Comparison of ENCODE assay signal across 6 cellular contexts in genomic region chr19:799076-799881, GRCh38. TPM values are rescaled to one million over a fixed set of nuclear protein-coding genes. Genes with fewer than 3 reads are reported as not detected.
A peak's percentile ranks its signal among the peaks of the same experiment; 100 is the strongest.
DNase-seq lines count a peak whose midpoint lies in the region; ATAC-seq and TF ChIP-seq lines count a peak whose summit lies in the region.

No MANE protein-coding gene starts in this region.

- H2AFZ ChIP-seq in HCT116 (ENCODE audit: low read depth, low read length, poor library complexity, severe bottlenecking), result no peak overlapping the region

- peaks cover 29 to 60% of the 10 kb centered on the region in 2 experiments; a peak in 3 of 4 replicates for H3K36me3 ChIP-seq in HCT116 (ENCODE audit: control insufficient read depth in 1 of 2, insufficient read depth in 2 of 2, low read length in 2 of 2)

- RAD21 ChIA-PET in HCT116 (lab: Charles Lee; ENCODE audit: low non-redundant PET in 1 of 2, low total read pairs in 2 of 2, uncharacterized antibody in 2 of 2, unreplicated experiment in 2 of 2), result no interaction called here

- peak overlapping the region; percentile 86 for H3K4me3 Mint-ChIP-seq in activated CD4-positive, alpha-beta memory T cell treated with anti-CD3 and anti-CD28 coated beads for 36 hours

- H3K27me3 Mint-ChIP-seq in activated CD4-positive, alpha-beta memory T cell treated with anti-CD3 and anti-CD28 coated beads for 36 hours, result no peaks in the 10 kb centered on the region

- peaks cover 38% of the 10 kb centered on the region for H3K4me1 Mint-ChIP-seq in activated CD4-positive, alpha-beta memory T cell treated with anti-CD3 and anti-CD28 coated beads for 36 hours (ENCODE audit: low read depth)

- H3K9me3 Mint-ChIP-seq in activated CD4-positive, alpha-beta memory T cell treated with anti-CD3 and anti-CD28 coated beads for 36 hours, result no peaks in the 10 kb centered on the region

- H3K4me3 ChIP-seq in HCT116 (replicated peaks in 1 of 2; ENCODE audit: low read depth in 1 of 2, low read length in 2 of 2), result peak overlapping the region; percentile 81 to 88

- no peaks in the 10 kb centered on the region for H3K9me2 ChIP-seq in HCT116 (ENCODE audit: insufficient read depth)

- TF ChIP-seq POLR2A in HCT116 (IDR thresholded peaks at IDR 0.05; ENCODE audit: borderline replicate concordance, extremely low read depth, insufficient read depth, insufficient read length), result no peak

- peak overlapping the region; percentile 90 for H3K27ac Mint-ChIP-seq in activated CD4-positive, alpha-beta memory T cell treated with anti-CD3 and anti-CD28 coated beads for 36 hours

- peak overlapping the region; percentile 94 for H3K4me2 ChIP-seq in HCT116 (ENCODE audit: low read length)

- H3K27ac ChIP-seq in HCT116 (ENCODE audit: low read depth, low read length), result peak overlapping the region; percentile 88

- no peak for TF ChIP-seq RAD21 in HCT116 (IDR thresholded peaks at IDR 0.05; ENCODE audit: low read depth)

- no peak for ATAC-seq in HCT116
- no peak for ATAC-seq in left colon

- TF ChIP-seq CTCF in HCT116 (IDR thresholded peaks at IDR 0.05 in 2 of 3, conservative IDR thresholded peaks at IDR 0.05 in 1 of 3; ENCODE audit: borderline replicate concordance in 1 of 3, insufficient read depth in 1 of 3, low read depth in 2 of 3, low read length in 2 of 3), result peak in 2 of 3 experiments; percentile 30 to 52; a peak in 4 of 6 replicates

- H3K27me3 ChIP-seq in HCT116 (ENCODE audit: insufficient read depth, low read length), result no peaks in the 10 kb centered on the region

- H3K79me2 ChIP-seq in HCT116 (ENCODE audit: insufficient read depth, low read length), result peaks cover 65% of the 10 kb centered on the region

- DNase-seq in HCT116 (ENCODE audit: low read depth, low spot score) (no peak), left colon (peak; percentile 30 to 39), T1000 (lab: John Stamatoyannopoulos, UW) (no peak), NK-92 (lab: John Stamatoyannopoulos, UW; ENCODE audit: unreplicated experiment) (no peak), NCI-H1105 (lab: John Stamatoyannopoulos, UW) (no peak)
- peak; percentile 32 for DNase-seq in activated CD4-positive, alpha-beta memory T cell treated with anti-CD3 and anti-CD28 coated beads for 36 hours

- H3K9ac ChIP-seq in HCT116 (ENCODE audit: low read length), result peak overlapping the region; percentile 92

- intact Hi-C loops in HCT116 (cut with micrococcal nuclease) (loop anchor here (10.0 kb wide), 1 partner anchor 446 kb away; the partner anchor contains the start of genes ATP5F1D and MIDN), left colon (cut with DNase I, micrococcal nuclease) (no loop called here)
- intact Hi-C loops in activated CD4-positive, alpha-beta memory T cell treated with anti-CD3 and anti-CD28 coated beads for 36 hours (cut with micrococcal nuclease), result loop anchor here (5.0 kb wide), 1 partner anchor 108 kb away; no protein-coding TSS in a partner anchor

- H3K4me1 ChIP-seq in HCT116 (ENCODE audit: control insufficient read depth in 1 of 2, insufficient read depth in 2 of 2, low read length in 2 of 2), result peaks cover 17 to 36% of the 10 kb centered on the region in 2 experiments

- no TSS peak for BruUV-seq in HCT116 (replicated peaks; lab: Mats Ljungman, UMichigan)

- peaks cover 56% of the 10 kb centered on the region; the same call in 1 of the 2 replicates for H4K20me1 ChIP-seq in HCT116 (ENCODE audit: insufficient read depth)

- peaks cover 45% of the 10 kb centered on the region for H3K36me3 Mint-ChIP-seq in activated CD4-positive, alpha-beta memory T cell treated with anti-CD3 and anti-CD28 coated beads for 36 hours

- POLR2A ChIA-PET in HCT116 (lab: Charles Lee), result interaction anchor here (0.6 kb wide), 2 partner anchors 338 to 506 kb away, joined by 3 to 5 read pairs; no protein-coding TSS in a partner anchor
- POLR2A ChIA-PET in activated CD4-positive, alpha-beta memory T cell treated with anti-CD3 and anti-CD28 coated beads for 36 hours (lab: Charles Lee), result interaction anchor here (1.5 to 2.4 kb wide), 5 partner anchors 10 to 139 kb away, joined by 4 to 12 read pairs (median 6); partner anchors contain the start of gene RNF126

- no peaks in the 10 kb centered on the region for H3K9me3 ChIP-seq in HCT116 (ENCODE audit: control insufficient read depth in 1 of 2, insufficient read depth in 1 of 2, low read depth in 1 of 2, low read length in 2 of 2)

- CTCF ChIA-PET in HCT116 (lab: Charles Lee), result no interaction called here
- CTCF ChIA-PET in activated CD4-positive, alpha-beta memory T cell treated with anti-CD3 and anti-CD28 coated beads for 36 hours (lab: Charles Lee), result interaction anchor here (1.1 kb wide), 1 partner anchor 202 kb away, joined by 3 read pairs; no protein-coding TSS in a partner anchor

TF ChIP-seq in HCT116, 20 proteins besides CTCF, POLR2A, EP300 and RAD21:
- no peak for TF ChIP-seq FOSL1 (IDR thresholded peaks at IDR 0.05; ENCODE audit: low read depth)
- TF ChIP-seq ELF1 (IDR thresholded peaks at IDR 0.05; ENCODE audit: borderline replicate concordance, low read depth), result no peak
- TF ChIP-seq POLR2AphosphoS5 (IDR thresholded peaks at IDR 0.05; ENCODE audit: low read depth, low read length), result no peak; the same call in 1 of the 2 replicates
- TF ChIP-seq EGR1 (IDR thresholded peaks at IDR 0.05; ENCODE audit: low read depth), result no peak
- no peak for TF ChIP-seq ZBTB33 (IDR thresholded peaks at IDR 0.05; ENCODE audit: extremely low read depth, insufficient replicate concordance, low read length)
- no peak for TF ChIP-seq CEBPB (IDR thresholded peaks at IDR 0.05; ENCODE audit: low read depth)
- no peak for TF ChIP-seq CBX3 (IDR thresholded peaks at IDR 0.05; ENCODE audit: low read depth)
- TF ChIP-seq EZH2phosphoT487 (IDR thresholded peaks at IDR 0.05; ENCODE audit: borderline replicate concordance), result no peak
- TF ChIP-seq ZNF274 (IDR thresholded peaks at IDR 0.05; ENCODE audit: low read depth, low read length), result no peak
- no peak for TF ChIP-seq SIN3A (IDR thresholded peaks at IDR 0.05; ENCODE audit: low read depth)
- no peak for TF ChIP-seq ATF3 (IDR thresholded peaks at IDR 0.05)

RNA-seq across cellular contexts. Expression of gene PTBP1, which starts 2.0 kb away (rescaled TPM):
- 676 TPM for total RNA-seq in HCT116 (2021; ENCODE audit: unreplicated experiment)
- 538 and 711 TPM in 2 replicates for polyA plus RNA-seq in HCT116 (2012)
- 100 to 1,000 TPM; 464 to 465 TPM for total RNA-seq in activated CD4-positive, alpha-beta memory T cell treated with anti-CD3 and anti-CD28 coated beads for 36 hours
- total RNA-seq in left colon, result 100 to 1,000 TPM; 253 to 306 TPM

RNA-seq across cellular contexts. Expression of gene PLPPR3, which starts 22.5 kb away (rescaled TPM):
- total RNA-seq in HCT116 (2021; ENCODE audit: unreplicated experiment) (0.27 TPM), left colon (not detected)
- 0.05 and 0.10 TPM in 2 replicates for polyA plus RNA-seq in HCT116 (2012)
- total RNA-seq in activated CD4-positive, alpha-beta memory T cell treated with anti-CD3 and anti-CD28 coated beads for 36 hours, result not detected

RNA-seq across cellular contexts. Expression of gene AZU1, which starts 28.4 kb away (rescaled TPM):
- total RNA-seq in HCT116 (2021; ENCODE audit: unreplicated experiment) (not detected), left colon (not detected)
- 0.05 and 0.10 TPM in 2 replicates for polyA plus RNA-seq in HCT116 (2012)
- total RNA-seq in activated CD4-positive, alpha-beta memory T cell treated with anti-CD3 and anti-CD28 coated beads for 36 hours, result not detected

RNA-seq across cellular contexts. Expression of gene PRTN3, which starts 41.5 kb away (rescaled TPM):
- total RNA-seq in HCT116 (2021; ENCODE audit: unreplicated experiment), result 2.7 TPM
- 4.0 and 4.5 TPM in 2 replicates for polyA plus RNA-seq in HCT116 (2012)
- total RNA-seq in activated CD4-positive, alpha-beta memory T cell treated with anti-CD3 and anti-CD28 coated beads for 36 hours, result not detected
- total RNA-seq in left colon, result not detected

RNA-seq across cellular contexts. Expression of gene MISP, which starts 48.4 kb away (rescaled TPM):
- total RNA-seq in HCT116 (2021; ENCODE audit: unreplicated experiment) (38.2 TPM), left colon (100 to 1,000 TPM; 414 to 461 TPM)
- 30.6 and 31.5 TPM in 2 replicates for polyA plus RNA-seq in HCT116 (2012)
- total RNA-seq in activated CD4-positive, alpha-beta memory T cell treated with anti-CD3 and anti-CD28 coated beads for 36 hours, result not detected

Comparison
In these comparisons a context has a peak if more than half of its experiments do, and no peak if none do; other contexts are left out.
1. DNase-seq: peak in activated CD4-positive, alpha-beta memory T cell treated with anti-CD3 and anti-CD28 coated beads for 36 hours (single experiment) and left colon (2 of 2); none in HCT116 (single experiment), T1000 (single experiment), NK-92 (single experiment) and NCI-H1105 (single experiment).
2. intact Hi-C loops: an anchor here in HCT116 (10.0 kb wide) and activated CD4-positive, alpha-beta memory T cell treated with anti-CD3 and anti-CD28 coated beads for 36 hours (5.0 kb wide); none called in left colon.